In the genomic region with DNA sequence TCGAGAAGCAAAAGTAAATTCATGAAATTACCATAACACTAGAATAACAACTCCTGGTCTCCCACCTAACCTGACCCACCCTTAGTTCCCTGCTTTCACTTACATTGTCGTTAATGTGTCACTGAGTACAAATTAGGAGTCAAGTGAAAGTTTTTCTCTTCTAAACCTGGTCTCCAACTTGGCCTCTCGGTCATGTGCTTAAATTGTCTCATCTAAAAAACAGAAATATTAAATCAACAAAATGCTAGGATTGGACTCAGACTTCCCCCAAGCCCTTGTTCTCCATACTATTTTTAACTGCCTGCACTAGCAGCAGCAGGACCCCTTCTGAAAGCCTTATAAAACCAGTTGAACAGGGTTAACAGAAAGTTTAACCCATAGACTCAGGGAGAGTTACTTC, we compare ENCODE assay signal across 8 cellular contexts. TPM values are rescaled to one million over a fixed set of nuclear protein-coding genes. Genes with fewer than 3 reads are reported as not detected.
DNase-seq lines count a peak whose midpoint lies in the region; ATAC-seq and TF ChIP-seq lines count a peak whose summit lies in the region.

No MANE protein-coding gene starts in this region.

- no peaks in the 10 kb centered on the region for H3K27me3 ChIP-seq in right atrium auricular region
- no peaks in the 10 kb centered on the region for H3K27me3 ChIP-seq in mononuclear cell (ENCODE audit: insufficient read depth, low read length)
- H3K27me3 ChIP-seq in vagina: no peaks in the 10 kb centered on the region
- no peaks in the 10 kb centered on the region for H3K27me3 ChIP-seq in right lobe of liver

- WGBS in right lobe of liver (ENCODE audit: insufficient coverage, low coverage, low lambda C conversion rate, missing lambda C conversion rate): 58% methylated on average over 3 of the region's 3 CpGs

- no peak for DNase-seq in right atrium auricular region (ENCODE audit: low spot score)
- no peak for DNase-seq in Right ventricle myocardium inferior (ENCODE audit: missing footprints)
- no peak for DNase-seq in activated T-helper 2 cell treated with anti-CD3 and anti-CD28 coated beads, Interferon-gamma antibody, Interleukin-2, Interleukin-4, amounts not matched to agents 10 μg/mL and 5 μg/mL and 100 μg/mL, durations not matched to agents 14 hours and 24 hours and 36 hours (ENCODE audit: low spot score)
- DNase-seq in vagina (ENCODE audit: extremely low spot score in 2 of 2): no peak
- DNase-seq in right lobe of liver: no peak
- no peak for DNase-seq in activated effector memory CD4-positive, alpha-beta T cell treated with anti-CD3 and anti-CD28 coated beads, Interleukin-2, amount 50 U/mL, for 16 hours

- intact Hi-C loops in Right ventricle myocardium inferior (cut with DNase I): loop anchor here (2.0 to 5.0 kb wide), 6 partner anchors 255 to 765 kb away; no protein-coding TSS in a partner anchor
- intact Hi-C loops in activated T-helper 2 cell treated with anti-CD3 and anti-CD28 coated beads, Interferon-gamma antibody, Interleukin-2, Interleukin-4, amounts not matched to agents 10 μg/mL and 5 μg/mL and 100 μg/mL, durations not matched to agents 14 hours and 24 hours and 36 hours (cut with micrococcal nuclease): loop anchor here (1.0 to 10.0 kb wide), 9 partner anchors 38 to 780 kb away; a partner anchor contains a TSS
- intact Hi-C loops in vagina (cut with DNase I): loop anchor here (5.0 to 10.0 kb wide), 3 partner anchors 95 to 417 kb away; no protein-coding TSS in a partner anchor
- intact Hi-C loops in right lobe of liver (cut with DNase I): no loop called here

- H3K9me3 ChIP-seq in right atrium auricular region: no peaks in the 10 kb centered on the region
- no peaks in the 10 kb centered on the region for H3K9me3 ChIP-seq in mononuclear cell (ENCODE audit: low read depth, low read length)
- H3K9me3 ChIP-seq in vagina: no peaks in the 10 kb centered on the region
- no peaks in the 10 kb centered on the region for H3K9me3 ChIP-seq in right lobe of liver

- ATAC-seq in Right ventricle myocardium inferior (no peak), right lobe of liver (no peak), GM18498 (IDR thresholded peaks at IDR 0.05; ENCODE audit: unreplicated experiment) (no peak)

- H3K9me3 Mint-ChIP-seq in activated T-helper 2 cell treated with anti-CD3 and anti-CD28 coated beads, Interferon-gamma antibody, Interleukin-2, Interleukin-4, amounts not matched to agents 10 μg/mL and 5 μg/mL and 100 μg/mL, durations not matched to agents 14 hours and 24 hours and 36 hours: no peaks in the 10 kb centered on the region

- H3K27ac Mint-ChIP-seq in activated T-helper 2 cell treated with anti-CD3 and anti-CD28 coated beads, Interferon-gamma antibody, Interleukin-2, Interleukin-4, amounts not matched to agents 10 μg/mL and 5 μg/mL and 100 μg/mL, durations not matched to agents 14 hours and 24 hours and 36 hours: peak overlapping the region; percentile 99

- H3K4me3 ChIP-seq in right atrium auricular region: peak overlapping the region; percentile 59 to 75
- peak overlapping the region; percentile 96 for H3K4me3 ChIP-seq in mononuclear cell (ENCODE audit: low read length)
- peak overlapping the region in 1 of 2 donors; percentile 74 for H3K4me3 ChIP-seq in vagina
- H3K4me3 ChIP-seq in right lobe of liver: no peak overlapping the region

- H3K36me3 Mint-ChIP-seq in activated T-helper 2 cell treated with anti-CD3 and anti-CD28 coated beads, Interferon-gamma antibody, Interleukin-2, Interleukin-4, amounts not matched to agents 10 μg/mL and 5 μg/mL and 100 μg/mL, durations not matched to agents 14 hours and 24 hours and 36 hours (ENCODE audit: low read depth): peaks cover 48% of the 10 kb centered on the region

- H3K4me3 Mint-ChIP-seq in activated T-helper 2 cell treated with anti-CD3 and anti-CD28 coated beads, Interferon-gamma antibody, Interleukin-2, Interleukin-4, amounts not matched to agents 10 μg/mL and 5 μg/mL and 100 μg/mL, durations not matched to agents 14 hours and 24 hours and 36 hours (ENCODE audit: low read depth): peak overlapping the region; percentile 98

- H3K27ac ChIP-seq in right atrium auricular region: peak overlapping the region; percentile 89 to 98
- peak overlapping the region; percentile 97 for H3K27ac ChIP-seq in vagina
- H3K27ac ChIP-seq in right lobe of liver: no peak overlapping the region

- TF ChIP-seq POLR2A in vagina (IDR thresholded peaks at IDR 0.05) (no peak), right lobe of liver (IDR thresholded peaks at IDR 0.05) (no peak)

- TF ChIP-seq CTCF in right atrium auricular region (IDR thresholded peaks at IDR 0.05) (no peak), vagina (IDR thresholded peaks at IDR 0.05) (no peak), right lobe of liver (IDR thresholded peaks at IDR 0.05) (no peak)

- no peaks in the 10 kb centered on the region for H3K27me3 Mint-ChIP-seq in activated T-helper 2 cell treated with anti-CD3 and anti-CD28 coated beads, Interferon-gamma antibody, Interleukin-2, Interleukin-4, amounts not matched to agents 10 μg/mL and 5 μg/mL and 100 μg/mL, durations not matched to agents 14 hours and 24 hours and 36 hours (ENCODE audit: low read depth)

- H3K4me1 ChIP-seq in right atrium auricular region (no peaks in the 10 kb centered on the region), mononuclear cell (ENCODE audit: insufficient read depth, low read length) (peaks cover 26% of the 10 kb centered on the region), vagina (no peaks in the 10 kb centered on the region), right lobe of liver (peaks cover 0 to 7% (median 0%) of the 10 kb centered on the region in 4 donors)

- H3K4me1 Mint-ChIP-seq in activated T-helper 2 cell treated with anti-CD3 and anti-CD28 coated beads, Interferon-gamma antibody, Interleukin-2, Interleukin-4, amounts not matched to agents 10 μg/mL and 5 μg/mL and 100 μg/mL, durations not matched to agents 14 hours and 24 hours and 36 hours (ENCODE audit: low read depth): peaks cover 29% of the 10 kb centered on the region

- H3K36me3 ChIP-seq in right atrium auricular region (peaks cover 28% of the 10 kb centered on the region), vagina (peaks cover 0 to 22% of the 10 kb centered on the region in 2 donors), right lobe of liver (peaks cover 0 to 14% (median 3%) of the 10 kb centered on the region in 4 donors)

RNA-seq across cellular contexts. Expression of a gene that starts 1.8 kb away (rescaled TPM):
- 10 to 100 TPM; 51.2 to 61.6 TPM for total RNA-seq in right atrium auricular region
- total RNA-seq in Right ventricle myocardium inferior: 66.9 TPM
- 67.8 and 71.7 TPM in 2 replicates for total RNA-seq in activated T-helper 2 cell treated with anti-CD3 and anti-CD28 coated beads, Interferon-gamma antibody, Interleukin-2, Interleukin-4, amounts not matched to agents 10 μg/mL and 5 μg/mL and 100 μg/mL, durations not matched to agents 14 hours and 24 hours and 36 hours
- total RNA-seq in mononuclear cell: 539 TPM
- total RNA-seq in vagina: 73.7 TPM
- total RNA-seq in right lobe of liver: 100 to 1,000 TPM in 1 of 6 experiments, 10 to 100 TPM in 5; 23.4 to 129 (median 52.8) TPM

Comparison
In these comparisons a context has a peak if more than half of its experiments do, and no peak if none do; other contexts are left out.
1. H3K27ac ChIP-seq: peak in right atrium auricular region (2 of 2) and vagina (single experiment); none in right lobe of liver (0 of 3).
2. H3K4me3 ChIP-seq: peak in right atrium auricular region (2 of 2) and mononuclear cell (single experiment); none in right lobe of liver (0 of 3).
3. intact Hi-C loops: an anchor here in Right ventricle myocardium inferior (2.0 to 5.0 kb wide), activated T-helper 2 cell treated with anti-CD3 and anti-CD28 coated beads, Interferon-gamma antibody, Interleukin-2, Interleukin-4, amounts not matched to agents 10 μg/mL and 5 μg/mL and 100 μg/mL, durations not matched to agents 14 hours and 24 hours and 36 hours (1.0 to 10.0 kb wide) and vagina (5.0 to 10.0 kb wide); none called in right lobe of liver.